8 cellular contexts compared by ENCODE assay signal in the genomic region with DNA sequence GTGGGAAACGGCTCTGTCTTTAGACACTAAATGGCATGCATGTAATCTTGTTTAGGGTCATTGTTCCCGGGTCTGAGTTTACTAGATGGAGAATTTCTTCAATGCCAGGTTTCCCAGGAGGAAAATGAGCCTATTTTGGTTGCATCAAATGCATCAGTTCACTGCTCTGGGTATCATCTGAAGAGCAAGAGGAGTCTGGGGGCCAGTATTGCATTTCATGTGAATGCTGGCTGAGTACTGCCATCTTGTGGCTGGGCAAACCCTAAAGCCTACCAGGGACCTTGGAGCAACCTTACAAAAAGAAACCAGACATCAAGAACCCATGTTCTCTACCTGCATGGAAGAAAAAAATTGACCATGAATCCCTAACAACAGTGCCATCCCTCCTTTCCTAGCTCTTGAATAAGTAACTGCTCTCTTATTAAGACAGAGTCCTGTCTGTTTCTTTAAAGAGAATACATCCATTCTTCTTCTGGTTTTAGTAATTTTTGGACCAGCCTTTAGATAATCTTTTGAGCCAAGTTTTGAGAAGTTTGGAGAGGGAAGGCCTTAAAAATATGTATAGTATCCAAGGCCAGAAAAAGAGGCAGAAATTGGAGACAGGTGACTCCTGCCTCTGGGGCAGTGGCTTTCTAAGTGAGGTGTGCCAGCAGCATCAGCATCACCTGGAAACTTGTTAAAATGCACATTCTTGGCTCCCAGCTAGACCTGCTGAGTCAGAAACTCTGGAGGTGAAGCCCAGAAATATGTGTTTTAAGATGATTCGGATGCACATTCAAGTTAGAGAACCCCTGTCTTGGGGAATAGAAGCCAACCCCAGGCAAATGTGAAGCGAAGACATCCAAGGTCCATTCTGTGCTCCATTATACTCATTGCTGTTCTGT.
DNase-seq lines count a peak whose midpoint lies in the region; ATAC-seq and TF ChIP-seq lines count a peak whose summit lies in the region.

No MANE protein-coding gene starts in this region.

- H3K4me3 ChIP-seq in NT2/D1 (ENCODE audit: insufficient read length, low read depth) (no peak overlapping the region), fibroblast of pulmonary artery (replicated peaks; ENCODE audit: low read depth, low read length) (no peak overlapping the region)

- H3K27me3 ChIP-seq in NT2/D1 (ENCODE audit: insufficient read depth, insufficient read length) = no peaks in the 10 kb centered on the region

- H3K36me3 ChIP-seq in NT2/D1 (ENCODE audit: insufficient read depth, insufficient read length, low read length) = no peaks in the 10 kb centered on the region

- ATAC-seq in HG03439 (IDR thresholded peaks at IDR 0.05; ENCODE audit: unreplicated experiment) (no peak), GM19328 (IDR thresholded peaks at IDR 0.05; ENCODE audit: unreplicated experiment) (no peak)

- no peaks in the 10 kb centered on the region for H3K9me3 ChIP-seq in NT2/D1 (ENCODE audit: insufficient read depth, low read length)

- H3K9ac ChIP-seq in NT2/D1 (ENCODE audit: insufficient read length, low read depth) = no peak overlapping the region

- peak; percentile 71 for DNase-seq in D341Med (ENCODE audit: low spot score)
- peak; percentile 21 for DNase-seq in HPDE6-E6E7 (ENCODE audit: extremely low spot score)
- DNase-seq in NT2/D1 (ENCODE audit: low read depth, low spot score) = peak; percentile 60
- peak; percentile 77 for DNase-seq in activated T-cell treated with anti-CD3 and anti-CD28 coated beads, Interleukin-2, amount 50 U/mL, for 1 hour
- peak; percentile 67 for DNase-seq in fibroblast of pulmonary artery (ENCODE audit: low read depth)
- peak; percentile 76 for DNase-seq in pons (ENCODE audit: low spot score)

- H3K4me1 ChIP-seq in NT2/D1 (ENCODE audit: insufficient read depth, insufficient read length) = no peaks in the 10 kb centered on the region

- peak; percentile 78 for TF ChIP-seq CTCF in fibroblast of pulmonary artery (IDR thresholded peaks at IDR 0.05; ENCODE audit: low read length, missing control alignments)

Comparison
In these comparisons a context has a peak if more than half of its experiments do, and no peak if none do; other contexts are left out.
1. DNase-seq: peak in every context shown above with its lines; median percentile 77 in activated T-cell treated with anti-CD3 and anti-CD28 coated beads, Interleukin-2, amount 50 U/mL, for 1 hour; 76 in pons; 71 in D341Med; 67 in fibroblast of pulmonary artery; 60 in NT2/D1; 21 in HPDE6-E6E7.